In genomic region chr17:3575506-3575905, GRCh38 we compare ENCODE assay signal across 18 cellular contexts. TPM values are rescaled to one million over a fixed set of nuclear protein-coding genes. Genes with fewer than 3 reads are reported as not detected.
A peak's percentile ranks its signal among the peaks of the same experiment; 100 is the strongest.
DNase-seq lines count a peak whose midpoint lies in the region; ATAC-seq and TF ChIP-seq lines count a peak whose summit lies in the region.
"Had no signal": no experiment of that assay in that cellular context is flagged by ENCODE, and none has a peak within 500 bp of the region (broad histone marks: within the 10 kb centered on the region; RNA-seq: fewer than 3 reads in every experiment).

No MANE protein-coding gene starts in this region.

- peak; percentile 42 for DNase-seq in AG09319 (ENCODE audit: extremely low read depth, low read depth)
- no peak for DNase-seq in HCT116 (ENCODE audit: low read depth, low spot score)
- peak; percentile 68 to 82 for DNase-seq in foreskin fibroblast
- no peak for DNase-seq in substantia nigra (lab: John Stamatoyannopoulos, UW)
- no peak for DNase-seq in cortex of kidney (lab: John Stamatoyannopoulos, UW)
- no peak for DNase-seq in NCI-H2107 (lab: John Stamatoyannopoulos, UW)
- DNase-seq: activated CD4-positive, alpha-beta T cell treated with anti-CD3 and anti-CD28 coated beads, Interleukin-2, amount 10 ng/mL, durations not matched to agents 24 days and 14 days; activated T-cell treated with anti-CD3 and anti-CD28 coated beads, Interleukin-2, amount 50 U/mL, for 48 hours; anterior cingulate cortex; DMS79; NCI-H1417 treated with DMSO at 0.1 percent for 48 hours; ovary; stimulated activated CD4-positive, alpha-beta T cell treated with anti-CD3 and anti-CD28 coated beads, Interleukin-12 subunit alpha, Interleukin-12 subunit beta, amount 100 ng/mL, for 4 hours; T-cell; testis had no signal

- H3K27me3 ChIP-seq in HCT116 (ENCODE audit: insufficient read depth, low read length) = no peaks in the 10 kb centered on the region
- H3K27me3 ChIP-seq: BLaER1 treated with 17β-estradiol and CSF1 and Interleukin-3, amounts not matched to agents 10 nM and 100 nM; ovary; testis had no signal

- H2AFZ ChIP-seq in HCT116 (ENCODE audit: low read depth, low read length, poor library complexity, severe bottlenecking) = no peak overlapping the region

- H3K4me1 ChIP-seq in HCT116 (ENCODE audit: control insufficient read depth in 1 of 2, insufficient read depth in 2 of 2, low read length in 2 of 2) = no peaks in the 10 kb centered on the region
- H3K4me1 ChIP-seq: testis had no signal

- H3K4me1 Mint-ChIP-seq in activated T-helper 17 cell treated with anti-CD3 and anti-CD28 coated beads, Interleukin-2, amount 50 U/mL, for 72 hours = no peaks in the 10 kb centered on the region
- H3K4me1 Mint-ChIP-seq: activated CD4-positive, alpha-beta T cell treated with anti-CD3 and anti-CD28 coated beads, Interleukin-2, amount 10 ng/mL, durations not matched to agents 24 days and 14 days; T-cell had no signal

- no peak overlapping the region for H3K27ac ChIP-seq in HCT116 (ENCODE audit: low read depth, low read length)
- H3K27ac ChIP-seq in substantia nigra (ENCODE audit: low read depth, low read length, poor library complexity, severe bottlenecking) = no peak overlapping the region
- H3K27ac ChIP-seq: ovary, testis had no signal

- H3K4me3 ChIP-seq in HCT116 (replicated peaks in 1 of 2; ENCODE audit: low read depth in 1 of 2, low read length in 2 of 2) = no peak overlapping the region
- H3K4me3 ChIP-seq in foreskin fibroblast (ENCODE audit: low read depth in 1 of 2, low read length in 2 of 2) = no peak overlapping the region
- H3K4me3 ChIP-seq: BLaER1 treated with 17β-estradiol and CSF1 and Interleukin-3, amounts not matched to agents 10 nM and 100 nM; ovary; testis had no signal

- intact Hi-C loops in HCT116 (cut with micrococcal nuclease) = no loop called here

- peaks cover 4 to 8% of the 10 kb centered on the region in 2 experiments; a peak in 2 of 4 replicates for H3K36me3 ChIP-seq in HCT116 (ENCODE audit: control insufficient read depth in 1 of 2, insufficient read depth in 2 of 2, low read length in 2 of 2)
- H3K36me3 ChIP-seq: ovary had no signal

- CTCF ChIA-PET in HCT116 (lab: Charles Lee) = no interaction called here

- no peak overlapping the region for H3K4me3 Mint-ChIP-seq in activated T-helper 17 cell treated with anti-CD3 and anti-CD28 coated beads, Interleukin-2, amount 50 U/mL, for 72 hours
- H3K4me3 Mint-ChIP-seq: activated CD4-positive, alpha-beta T cell treated with anti-CD3 and anti-CD28 coated beads, Interleukin-2, amount 10 ng/mL, durations not matched to agents 24 days and 14 days; T-cell had no signal

- H3K9me3 ChIP-seq in HCT116 (ENCODE audit: control insufficient read depth in 1 of 2, insufficient read depth in 1 of 2, low read depth in 1 of 2, low read length in 2 of 2) = no peaks in the 10 kb centered on the region
- H3K9me3 ChIP-seq: ovary, testis had no signal

- ATAC-seq in HCT116 (no peak), HG03025 (IDR thresholded peaks at IDR 0.05; ENCODE audit: low FRiP score, unreplicated experiment) (no peak)
- ATAC-seq in activated T-helper 17 cell treated with anti-CD3 and anti-CD28 coated beads, Interleukin-2, amount 50 U/mL, for 72 hours (replicated peaks) = peak; percentile 34
- ATAC-seq: T-cell had no signal

- no peak for TF ChIP-seq POLR2A in HCT116 (IDR thresholded peaks at IDR 0.05; ENCODE audit: borderline replicate concordance, extremely low read depth, insufficient read depth, insufficient read length)

- H4K20me1 ChIP-seq in HCT116 (ENCODE audit: insufficient read depth) = no peaks in the 10 kb centered on the region
- H4K20me1 ChIP-seq: BLaER1 treated with 17β-estradiol and CSF1 and Interleukin-3, amounts not matched to agents 10 nM and 100 nM had no signal

- no peaks in the 10 kb centered on the region for H3K9me3 Mint-ChIP-seq in activated T-helper 17 cell treated with anti-CD3 and anti-CD28 coated beads, Interleukin-2, amount 50 U/mL, for 72 hours
- H3K9me3 Mint-ChIP-seq: activated CD4-positive, alpha-beta T cell treated with anti-CD3 and anti-CD28 coated beads, Interleukin-2, amount 10 ng/mL, durations not matched to agents 24 days and 14 days; T-cell had no signal

- BruUV-seq in HCT116 (replicated peaks; lab: Mats Ljungman, UMichigan) = no TSS peak

- TF ChIP-seq CTCF in AG09319 (IDR thresholded peaks at IDR 0.05; ENCODE audit: low read depth, low read length) (no peak), HCT116 (IDR thresholded peaks at IDR 0.05 in 2 of 3, conservative IDR thresholded peaks at IDR 0.05 in 1 of 3; ENCODE audit: borderline replicate concordance in 1 of 3, insufficient read depth in 1 of 3, low read depth in 2 of 3, low read length in 2 of 3) (no peak), foreskin fibroblast (IDR thresholded peaks at IDR 0.05; ENCODE audit: low read depth, low read length) (no peak)

- no peaks in the 10 kb centered on the region for H3K79me2 ChIP-seq in HCT116 (ENCODE audit: insufficient read depth, low read length)

- peak overlapping the region; percentile 3; the same call in 1 of the 2 replicates for H3K4me2 ChIP-seq in HCT116 (ENCODE audit: low read length)

- no peaks in the 10 kb centered on the region for H3K27me3 Mint-ChIP-seq in activated T-helper 17 cell treated with anti-CD3 and anti-CD28 coated beads, Interleukin-2, amount 50 U/mL, for 72 hours
- H3K27me3 Mint-ChIP-seq: activated CD4-positive, alpha-beta T cell treated with anti-CD3 and anti-CD28 coated beads, Interleukin-2, amount 10 ng/mL, durations not matched to agents 24 days and 14 days; T-cell had no signal

- TF ChIP-seq RAD21 in HCT116 (IDR thresholded peaks at IDR 0.05; ENCODE audit: low read depth) = no peak

- no peaks in the 10 kb centered on the region for H3K36me3 Mint-ChIP-seq in activated T-helper 17 cell treated with anti-CD3 and anti-CD28 coated beads, Interleukin-2, amount 50 U/mL, for 72 hours (ENCODE audit: low read depth)

- POLR2A ChIA-PET in HCT116 (lab: Charles Lee) = no interaction called here

- H3K27ac Mint-ChIP-seq in activated T-helper 17 cell treated with anti-CD3 and anti-CD28 coated beads, Interleukin-2, amount 50 U/mL, for 72 hours = no peak overlapping the region
- H3K27ac Mint-ChIP-seq: activated CD4-positive, alpha-beta T cell treated with anti-CD3 and anti-CD28 coated beads, Interleukin-2, amount 10 ng/mL, durations not matched to agents 24 days and 14 days; T-cell had no signal

- RAD21 ChIA-PET in HCT116 (lab: Charles Lee; ENCODE audit: low non-redundant PET in 1 of 2, low total read pairs in 2 of 2, uncharacterized antibody in 2 of 2, unreplicated experiment in 2 of 2) = no interaction called here

- H3K9ac ChIP-seq in HCT116 (ENCODE audit: low read length) = no peak overlapping the region
- H3K9ac ChIP-seq: BLaER1 treated with 17β-estradiol and CSF1 and Interleukin-3, amounts not matched to agents 10 nM and 100 nM had no signal

- no peaks in the 10 kb centered on the region for H3K9me2 ChIP-seq in HCT116 (ENCODE audit: insufficient read depth)

TF ChIP-seq in HCT116, 20 proteins besides CTCF, POLR2A, EP300 and RAD21 (continues in another document):
- TF ChIP-seq TCF7L2 (IDR thresholded peaks at IDR 0.05; ENCODE audit: borderline replicate concordance, extremely low read depth, insufficient read depth, insufficient read length) (no peak), POLR2AphosphoS5 (IDR thresholded peaks at IDR 0.05; ENCODE audit: low read depth, low read length) (no peak)
- TF ChIP-seq, protein P1, sequence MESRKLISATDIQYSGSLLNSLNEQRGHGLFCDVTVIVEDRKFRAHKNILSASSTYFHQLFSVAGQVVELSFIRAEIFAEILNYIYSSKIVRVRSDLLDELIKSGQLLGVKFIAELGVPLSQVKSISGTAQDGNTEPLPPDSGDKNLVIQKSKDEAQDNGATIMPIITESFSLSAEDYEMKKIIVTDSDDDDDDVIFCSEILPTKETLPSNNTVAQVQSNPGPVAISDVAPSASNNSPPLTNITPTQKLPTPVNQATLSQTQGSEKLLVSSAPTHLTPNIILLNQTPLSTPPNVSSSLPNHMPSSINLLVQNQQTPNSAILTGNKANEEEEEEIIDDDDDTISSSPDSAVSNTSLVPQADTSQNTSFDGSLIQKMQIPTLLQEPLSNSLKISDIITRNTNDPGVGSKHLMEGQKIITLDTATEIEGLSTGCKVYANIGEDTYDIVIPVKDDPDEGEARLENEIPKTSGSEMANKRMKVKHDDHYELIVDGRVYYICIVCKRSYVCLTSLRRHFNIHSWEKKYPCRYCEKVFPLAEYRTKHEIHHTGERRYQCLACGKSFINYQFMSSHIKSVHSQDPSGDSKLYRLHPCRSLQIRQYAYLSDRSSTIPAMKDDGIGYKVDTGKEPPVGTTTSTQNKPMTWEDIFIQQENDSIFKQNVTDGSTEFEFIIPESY (IDR thresholded peaks at IDR 0.05; ENCODE audit: extremely low read depth, insufficient replicate concordance, low read length) = no peak
- TF ChIP-seq, protein P2, sequence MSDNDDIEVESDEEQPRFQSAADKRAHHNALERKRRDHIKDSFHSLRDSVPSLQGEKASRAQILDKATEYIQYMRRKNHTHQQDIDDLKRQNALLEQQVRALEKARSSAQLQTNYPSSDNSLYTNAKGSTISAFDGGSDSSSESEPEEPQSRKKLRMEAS (IDR thresholded peaks at IDR 0.05) = no peak

RNA-seq across cellular contexts. Expression of gene TRPV3, which starts 17.9 kb away (rescaled TPM):
- total RNA-seq in HCT116 (2021; ENCODE audit: unreplicated experiment) = 1.4 TPM
- polyA plus RNA-seq in HCT116 (2012) = 1.3 and 1.9 TPM in 2 replicates
- 1 to 10 TPM in 1 of 2 donors, under 1 TPM in 1; 0.86 to 3.5 TPM for total RNA-seq in activated T-helper 17 cell treated with anti-CD3 and anti-CD28 coated beads, Interleukin-2, amount 50 U/mL, for 72 hours

RNA-seq across cellular contexts. Expression of gene TRPV1, which starts 33.7 kb away (rescaled TPM):
- 5.5 TPM for total RNA-seq in HCT116 (2021; ENCODE audit: unreplicated experiment)
- polyA plus RNA-seq in HCT116 (2012) = 2.6 and 3.9 TPM in 2 replicates
- 1 to 10 TPM; 3.7 to 3.9 TPM for total RNA-seq in activated T-helper 17 cell treated with anti-CD3 and anti-CD28 coated beads, Interleukin-2, amount 50 U/mL, for 72 hours

Comparison
In these comparisons a context has a peak if more than half of its experiments do, and no peak if none do; other contexts are left out.
1. DNase-seq: peak in AG09319 (single experiment) and foreskin fibroblast (2 of 2); none in HCT116 (single experiment), substantia nigra (0 of 49), cortex of kidney (single experiment) and NCI-H2107 (single experiment).